ENCODE assay signal across 8 cellular contexts in genomic region chr1:211928993-211929637, GRCh38.
DNase-seq lines count a peak whose midpoint lies in the region; ATAC-seq and TF ChIP-seq lines count a peak whose summit lies in the region.

No MANE protein-coding gene starts in this region.

- peaks cover 20 to 27% of the 10 kb centered on the region in 2 donors for H3K4me1 ChIP-seq in mucosa of rectum (ENCODE audit: control insufficient read depth in 2 of 2, insufficient read depth in 2 of 2, low read length in 2 of 2)

- peak overlapping the region; percentile 71 to 83 for H3K27ac ChIP-seq in mucosa of rectum (ENCODE audit: low read depth in 2 of 2, low read length in 2 of 2)

- no peaks in the 10 kb centered on the region for H3K9me3 Mint-ChIP-seq in WTC11

- no peak for TF ChIP-seq CTCF in WTC11 (IDR thresholded peaks at IDR 0.05)

- no peak overlapping the region for H3K9ac ChIP-seq in mucosa of rectum (ENCODE audit: low read depth in 1 of 2, low read length in 2 of 2)

- peak overlapping the region; percentile 43 to 44 for H3K4me3 ChIP-seq in mucosa of rectum (ENCODE audit: low read length in 2 of 2)

- H3K36me3 Mint-ChIP-seq in WTC11, result no peaks in the 10 kb centered on the region

- ATAC-seq in WTC11 (peak; percentile 47), HG03139 (IDR thresholded peaks at IDR 0.05; ENCODE audit: unreplicated experiment) (no peak)

- CTCF ChIA-PET in WTC11 (lab: Charles Lee), result interaction anchor here (0.9 to 2.8 kb wide), 2 partner anchors 16 to 230 kb away, joined by 3 to 10 read pairs; no protein-coding TSS in a partner anchor

- no peaks in the 10 kb centered on the region for H3K36me3 ChIP-seq in mucosa of rectum (ENCODE audit: control insufficient read depth in 2 of 2, insufficient read depth in 2 of 2, low read length in 2 of 2)

- H3K4me3 Mint-ChIP-seq in WTC11, result no peak overlapping the region

- no peaks in the 10 kb centered on the region for H3K27me3 Mint-ChIP-seq in WTC11 (ENCODE audit: low read depth)

- peaks cover 25% of the 10 kb centered on the region for H3K4me1 Mint-ChIP-seq in WTC11

- no peaks in the 10 kb centered on the region for H3K9me3 ChIP-seq in mucosa of rectum (ENCODE audit: control insufficient read depth in 2 of 2, low read length in 2 of 2)

- peak; percentile 59 for DNase-seq in DMS79 (lab: John Stamatoyannopoulos, UW)
- DNase-seq in NCI-H1417 (lab: John Stamatoyannopoulos, UW), result peak in 2 of 3 experiments; percentile 71 to 90
- no peak for DNase-seq in WTC11 (ENCODE audit: low spot score)
- no peak for DNase-seq in HUDEP-2 (lab: John Stamatoyannopoulos, UW; ENCODE audit: unreplicated experiment in 76 of 76)
- DNase-seq in GOT3 (lab: John Stamatoyannopoulos, UW), result no peak
- no peak for DNase-seq in stimulated activated CD4-positive, alpha-beta T cell treated with anti-CD3 and anti-CD28 coated beads, Interleukin-4, amount 100 ng/mL, for 1 hour

- POLR2A ChIA-PET in WTC11 (lab: Charles Lee), result no interaction called here

- no peaks in the 10 kb centered on the region for H3K27me3 ChIP-seq in mucosa of rectum (ENCODE audit: control insufficient read depth in 2 of 2, insufficient read depth in 2 of 2, low read length in 2 of 2)

- H3K27ac Mint-ChIP-seq in WTC11, result no peak overlapping the region; the same call in 1 of the 2 replicates

TF ChIP-seq in WTC11, 78 proteins besides CTCF, POLR2A, EP300 and RAD21:
- TF ChIP-seq MAX (CRISPR knock-in tag; IDR thresholded peaks at IDR 0.05) (no peak), GABPB1 (CRISPR knock-in tag; IDR thresholded peaks at IDR 0.05) (peak; percentile 73)
TF ChIP-seq in WTC11: peak in this region for 1.

Comparison
In these comparisons a context has a peak if more than half of its experiments do, and no peak if none do; other contexts are left out.
1. DNase-seq: peak in DMS79 (single experiment) and NCI-H1417 (2 of 3); none in WTC11 (single experiment), HUDEP-2 (0 of 76), GOT3 (single experiment) and stimulated activated CD4-positive, alpha-beta T cell treated with anti-CD3 and anti-CD28 coated beads, Interleukin-4, amount 100 ng/mL, for 1 hour (single experiment).